36 cellular contexts compared by ENCODE assay signal in the genomic region with DNA sequence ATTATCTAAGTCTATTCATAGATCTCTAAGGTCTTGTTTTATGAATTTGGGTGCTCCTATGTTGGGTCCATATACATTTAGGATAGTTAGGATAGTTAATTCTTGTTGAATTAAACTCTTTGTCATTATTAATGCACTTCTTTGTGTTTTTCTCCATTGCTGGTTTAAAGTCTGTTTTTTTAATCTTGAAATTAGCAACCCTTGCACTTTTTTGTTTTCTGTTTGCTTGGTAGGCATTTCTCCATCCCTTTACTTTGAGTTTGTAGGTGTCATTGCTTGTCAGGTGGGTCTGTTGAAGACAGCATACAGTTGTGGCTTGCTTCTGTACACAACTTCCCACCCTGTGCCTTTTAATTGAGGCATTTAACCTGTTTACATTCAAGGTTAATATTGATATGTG.
"Had no signal": no experiment of that assay in that cellular context is flagged by ENCODE, and none has a peak within 500 bp of the region (broad histone marks: within the 10 kb centered on the region; RNA-seq: fewer than 3 reads in every experiment).

No MANE protein-coding gene starts in this region.

- H3K36me3 Mint-ChIP-seq: activated CD4-positive, alpha-beta memory T cell treated with anti-CD3 and anti-CD28 coated beads for 36 hours; activated naive CD4-positive, alpha-beta T cell treated with anti-CD3 and anti-CD28 coated beads, Interleukin-2, amount 10 ng/mL, durations not matched to agents 7 days and 5 days; activated naive CD4-positive, alpha-beta T cell treated with anti-CD3 and anti-CD28 coated beads, Interleukin-2, amount 50 U/mL, for 24 hours; activated naive CD8-positive, alpha-beta T cell; activated naive CD8-positive, alpha-beta T cell treated with anti-CD3 and anti-CD28 coated beads, Interleukin-2, amount 10 ng/mL, durations not matched to agents 7 days and 5 days had no signal

- H3K9me3 Mint-ChIP-seq: activated CD4-positive, alpha-beta T cell treated with anti-CD3 and anti-CD28 coated beads, Interleukin-2, amount 10 ng/mL, durations not matched to agents 24 days and 14 days; activated naive CD4-positive, alpha-beta T cell treated with anti-CD3 and anti-CD28 coated beads, Interleukin-2, amount 50 U/mL, for 24 hours; activated naive CD8-positive, alpha-beta T cell treated with anti-CD3 and anti-CD28 coated beads, Interleukin-2, amount 10 ng/mL, durations not matched to agents 7 days and 5 days had no signal

- H3K4me3 Mint-ChIP-seq: activated B cell treated with CpG ODN at 0.5 μM for 24 hours; activated CD4-positive, alpha-beta memory T cell treated with anti-CD3 and anti-CD28 coated beads for 36 hours; activated CD4-positive, alpha-beta T cell treated with anti-CD3 and anti-CD28 coated beads, Interleukin-2, amount 10 ng/mL, durations not matched to agents 24 days and 14 days; activated CD8-positive, alpha-beta T cell treated with anti-CD3 and anti-CD28 coated beads for 36 hours; activated naive CD4-positive, alpha-beta T cell treated with anti-CD3 and anti-CD28 coated beads, Interleukin-2, amount 10 ng/mL, durations not matched to agents 7 days and 5 days; activated naive CD4-positive, alpha-beta T cell treated with anti-CD3 and anti-CD28 coated beads, Interleukin-2, amount 50 U/mL, for 24 hours; activated naive CD8-positive, alpha-beta T cell; activated naive CD8-positive, alpha-beta T cell treated with anti-CD3 and anti-CD28 coated beads, Interleukin-2, amount 10 ng/mL, durations not matched to agents 7 days and 5 days; activated naive CD8-positive, alpha-beta T cell treated with anti-CD3 and anti-CD28 coated beads, Interleukin-2, amount 50 U/mL, for 24 hours; activated T-cell treated with anti-CD3 and anti-CD28 coated beads, Interleukin-2, amount 50 U/mL, for 24 hours; central memory CD8-positive, alpha-beta T cell; T-helper 1 cell treated with Interleukin-12 subunit alpha and Interleukin-12 subunit beta and Interleukin-4 antibody, amounts not matched to agents 30 μg/mL and 1 μg/mL, for 36 hours; T-helper 2 cell treated with Interferon-gamma antibody and Interleukin-4, amounts not matched to agents 5 μg/mL and 100 μg/mL, for 36 hours had no signal

- H3K27ac ChIP-seq: ascending aorta, body of pancreas, cardiac muscle cell, VCaP had no signal

- H3K27ac Mint-ChIP-seq: activated B cell treated with CpG ODN at 0.5 μM for 24 hours; activated CD4-positive, alpha-beta memory T cell treated with anti-CD3 and anti-CD28 coated beads for 36 hours; activated CD4-positive, alpha-beta T cell treated with anti-CD3 and anti-CD28 coated beads, Interleukin-2, amount 10 ng/mL, durations not matched to agents 24 days and 14 days; activated CD8-positive, alpha-beta T cell treated with anti-CD3 and anti-CD28 coated beads for 36 hours; activated naive CD4-positive, alpha-beta T cell treated with anti-CD3 and anti-CD28 coated beads, Interleukin-2, amount 10 ng/mL, durations not matched to agents 7 days and 5 days; activated naive CD4-positive, alpha-beta T cell treated with anti-CD3 and anti-CD28 coated beads, Interleukin-2, amount 50 U/mL, for 24 hours; activated naive CD8-positive, alpha-beta T cell; activated naive CD8-positive, alpha-beta T cell treated with anti-CD3 and anti-CD28 coated beads, Interleukin-2, amount 10 ng/mL, durations not matched to agents 7 days and 5 days; activated naive CD8-positive, alpha-beta T cell treated with anti-CD3 and anti-CD28 coated beads, Interleukin-2, amount 50 U/mL, for 24 hours; activated T-cell treated with anti-CD3 and anti-CD28 coated beads, Interleukin-2, amount 50 U/mL, for 24 hours; activated T-helper 2 cell treated with anti-CD3 and anti-CD28 coated beads, Interferon-gamma antibody, Interleukin-2, Interleukin-4, amounts not matched to agents 10 μg/mL and 5 μg/mL and 100 μg/mL, durations not matched to agents 14 hours and 24 hours and 36 hours; T-helper 1 cell treated with Interleukin-12 subunit alpha and Interleukin-12 subunit beta and Interleukin-4 antibody, amounts not matched to agents 30 μg/mL and 1 μg/mL, for 36 hours; T-helper 2 cell treated with Interferon-gamma antibody and Interleukin-4, amounts not matched to agents 5 μg/mL and 100 μg/mL, for 36 hours had no signal

- DNase-seq: activated B cell treated with CpG ODN at 0.5 μM for 24 hours; activated CD4-positive, alpha-beta memory T cell treated with anti-CD3 and anti-CD28 coated beads for 36 hours; activated CD4-positive, alpha-beta T cell treated with anti-CD3 and anti-CD28 coated beads for 4 hours; activated CD4-positive, alpha-beta T cell treated with anti-CD3 and anti-CD28 coated beads, Interleukin-2, amount 10 ng/mL, durations not matched to agents 24 days and 14 days; activated CD4-positive, alpha-beta T cell treated with anti-CD3 and anti-CD28 coated beads, Interleukin-2, amount 50 U/mL, for 1 hour; activated CD4-positive, alpha-beta T cell treated with anti-CD3 and anti-CD28 coated beads, Interleukin-2, amount 50 U/mL, for 4 hours; activated CD4-positive, CD25-positive, alpha-beta regulatory T cell treated with anti-CD3 and anti-CD28 coated beads, Interleukin-2, amount 50 U/mL, for 72 hours; activated CD8-positive, alpha-beta memory T cell treated with anti-CD3 and anti-CD28 coated beads, Interleukin-2, amount 50 U/mL, for 48 hours; activated CD8-positive, alpha-beta T cell treated with anti-CD3 and anti-CD28 coated beads for 36 hours; activated effector memory CD4-positive, alpha-beta T cell treated with Interleukin-2 at 50 U/mL for 16 hours; activated gamma-delta T cell; activated naive CD4-positive, alpha-beta T cell treated with anti-CD3 and anti-CD28 coated beads, Interleukin-2, amount 10 ng/mL, durations not matched to agents 7 days and 5 days; activated naive CD4-positive, alpha-beta T cell treated with Interleukin-2 at 50 U/mL for 16 hours; activated naive CD8-positive, alpha-beta T cell treated with anti-CD3 and anti-CD28 coated beads, Interleukin-2, amount 10 ng/mL, durations not matched to agents 7 days and 5 days; activated naive CD8-positive, alpha-beta T cell treated with anti-CD3 and anti-CD28 coated beads, Interleukin-2, amount 50 U/mL, for 24 hours; activated T-cell treated with anti-CD3 and anti-CD28 coated beads, Interleukin-2, amount 50 U/mL, for 24 hours; activated T-cell treated with anti-CD3 and anti-CD28 coated beads, Interleukin-2, amount 50 U/mL, for 48 hours; amygdala; anterior cingulate cortex; body of pancreas; caudate nucleus; cerebellar nuclear complex; T-helper 1 cell; T-helper 2 cell; T-helper 9 cell had no signal

- H3K9me3 ChIP-seq: body of pancreas had no signal

- H3K36me3 ChIP-seq: ascending aorta, cardiac muscle cell had no signal

- ATAC-seq: activated CD8-positive, alpha-beta T cell treated with anti-CD3 and anti-CD28 coated beads for 36 hours; activated naive CD8-positive, alpha-beta T cell treated with anti-CD3 and anti-CD28 coated beads, Interleukin-2, amount 50 U/mL, for 24 hours; body of pancreas had no signal

- H3K27me3 ChIP-seq: ascending aorta, body of pancreas, cardiac muscle cell had no signal

- FAIRE-seq: bronchial epithelial cell, TTC549 had no signal

- H3K4me1 Mint-ChIP-seq: activated B cell treated with CpG ODN at 0.5 μM for 24 hours; activated CD4-positive, alpha-beta T cell treated with anti-CD3 and anti-CD28 coated beads, Interleukin-2, amount 10 ng/mL, durations not matched to agents 24 days and 14 days; activated naive CD4-positive, alpha-beta T cell treated with anti-CD3 and anti-CD28 coated beads, Interleukin-2, amount 10 ng/mL, durations not matched to agents 7 days and 5 days; activated naive CD4-positive, alpha-beta T cell treated with anti-CD3 and anti-CD28 coated beads, Interleukin-2, amount 50 U/mL, for 24 hours; activated naive CD8-positive, alpha-beta T cell treated with anti-CD3 and anti-CD28 coated beads, Interleukin-2, amount 10 ng/mL, durations not matched to agents 7 days and 5 days; activated naive CD8-positive, alpha-beta T cell treated with anti-CD3 and anti-CD28 coated beads, Interleukin-2, amount 50 U/mL, for 24 hours; central memory CD8-positive, alpha-beta T cell had no signal

- H3K4me3 ChIP-seq: ascending aorta, body of pancreas, cardiac muscle cell had no signal

- H3K4me1 ChIP-seq: ascending aorta, body of pancreas had no signal

- H3K27me3 Mint-ChIP-seq: activated B cell treated with CpG ODN at 0.5 μM for 24 hours; activated CD4-positive, alpha-beta memory T cell treated with anti-CD3 and anti-CD28 coated beads for 36 hours; activated CD4-positive, alpha-beta T cell treated with anti-CD3 and anti-CD28 coated beads, Interleukin-2, amount 10 ng/mL, durations not matched to agents 24 days and 14 days; activated CD8-positive, alpha-beta T cell treated with anti-CD3 and anti-CD28 coated beads for 36 hours; activated naive CD4-positive, alpha-beta T cell treated with anti-CD3 and anti-CD28 coated beads, Interleukin-2, amount 10 ng/mL, durations not matched to agents 7 days and 5 days; activated naive CD4-positive, alpha-beta T cell treated with anti-CD3 and anti-CD28 coated beads, Interleukin-2, amount 50 U/mL, for 24 hours; activated naive CD8-positive, alpha-beta T cell; activated naive CD8-positive, alpha-beta T cell treated with anti-CD3 and anti-CD28 coated beads, Interleukin-2, amount 10 ng/mL, durations not matched to agents 7 days and 5 days; activated naive CD8-positive, alpha-beta T cell treated with anti-CD3 and anti-CD28 coated beads, Interleukin-2, amount 50 U/mL, for 24 hours; central memory CD8-positive, alpha-beta T cell had no signal
